ENCODE assay signal across 17 cellular contexts in genomic region chr5:79932510-79933504, GRCh38. TPM values are rescaled to one million over a fixed set of nuclear protein-coding genes. Genes with fewer than 3 reads are reported as not detected.
DNase-seq lines count a peak whose midpoint lies in the region; ATAC-seq and TF ChIP-seq lines count a peak whose summit lies in the region.
"Had no signal": no experiment of that assay in that cellular context is flagged by ENCODE, and none has a peak within 500 bp of the region (broad histone marks: within the 10 kb centered on the region; RNA-seq: fewer than 3 reads in every experiment).

No MANE protein-coding gene starts in this region.

- peaks cover 6% of the 10 kb centered on the region for H3K4me1 ChIP-seq in left ventricle myocardium inferior
- H3K4me1 ChIP-seq in lower lobe of right lung, result no peaks in the 10 kb centered on the region
- no peaks in the 10 kb centered on the region for H3K4me1 ChIP-seq in upper lobe of left lung
- H3K4me1 ChIP-seq: upper lobe of right lung had no signal

- intact Hi-C loops in left ventricle myocardium inferior (cut with micrococcal nuclease) (no loop called here), lower lobe of right lung (cut with DNase I) (no loop called here)

- ATAC-seq in lower lobe of right lung, result no peak
- ATAC-seq in upper lobe of left lung (ENCODE audit: low FRiP score in 2 of 2), result no peak
- ATAC-seq: activated CD4-positive, alpha-beta T cell treated with anti-CD3 and anti-CD28 coated beads for 36 hours; activated CD8-positive, alpha-beta memory T cell treated with anti-CD3 and anti-CD28 coated beads, Interleukin-2, amount 10 ng/mL, durations not matched to agents 7 days and 5 days; activated naive CD4-positive, alpha-beta T cell treated with anti-CD3 and anti-CD28 coated beads, Interleukin-2, amount 50 U/mL, for 72 hours; stimulated activated naive CD8-positive, alpha-beta T cell treated with anti-CD3 and anti-CD28 coated beads, Interleukin-15, amount 100 ng/mL, for 72 hours; upper lobe of right lung had no signal

- no peak for TF ChIP-seq POLR2A in upper lobe of left lung (IDR thresholded peaks at IDR 0.05)

- DNase-seq in AG08395 (ENCODE audit: low spot score) (peak; percentile 84), AG20443 (ENCODE audit: low spot score) (peak; percentile 90), NCI-H2171 treated with DMSO at 0.1 percent for 48 hours (lab: John Stamatoyannopoulos, UW) (peak; percentile 70), left ventricle myocardium inferior (no peak), lower lobe of right lung (no peak), upper lobe of left lung (no peak)
- DNase-seq in activated CD4-positive, alpha-beta T cell treated with anti-CD3 and anti-CD28 coated beads, Interleukin-2, amount 50 U/mL, for 48 hours, result no peak
- DNase-seq: activated CD4-positive, alpha-beta T cell treated with anti-CD3 and anti-CD28 coated beads for 36 hours; activated CD8-positive, alpha-beta memory T cell treated with anti-CD3 and anti-CD28 coated beads, Interleukin-2, amount 10 ng/mL, durations not matched to agents 7 days and 5 days; CD8-positive, alpha-beta memory T cell; cerebellar nuclear complex; DND-41; NCI-H1092 treated with DMSO at 0.1 percent for 48 hours; NCI-H2029 treated with DMSO at 0.1 percent for 48 hours; stimulated activated naive CD8-positive, alpha-beta T cell treated with anti-CD3 and anti-CD28 coated beads, Interleukin-15, amount 100 ng/mL, for 72 hours; upper lobe of right lung had no signal

- TF ChIP-seq CTCF in left ventricle myocardium inferior (IDR thresholded peaks at IDR 0.05; ENCODE audit: borderline replicate concordance), result no peak
- no peak for TF ChIP-seq CTCF in lower lobe of right lung (IDR thresholded peaks at IDR 0.05)
- no peak for TF ChIP-seq CTCF in upper lobe of left lung (IDR thresholded peaks at IDR 0.05)

- peak overlapping the region; percentile 19 for H3K27ac ChIP-seq in left ventricle myocardium inferior (replicated peaks)
- no peak overlapping the region for H3K27ac ChIP-seq in lower lobe of right lung
- no peak overlapping the region for H3K27ac ChIP-seq in upper lobe of left lung
- H3K27ac ChIP-seq: upper lobe of right lung had no signal

- H3K27me3 ChIP-seq in left ventricle myocardium inferior (ENCODE audit: low read depth) (no peaks in the 10 kb centered on the region), lower lobe of right lung (ENCODE audit: low read depth) (no peaks in the 10 kb centered on the region), upper lobe of left lung (no peaks in the 10 kb centered on the region)
- H3K27me3 ChIP-seq: upper lobe of right lung had no signal

- TF ChIP-seq EP300 in upper lobe of left lung (IDR thresholded peaks at IDR 0.05), result no peak

- H3K4me3 ChIP-seq in left ventricle myocardium inferior (no peak overlapping the region), lower lobe of right lung (no peak overlapping the region), upper lobe of left lung (no peak overlapping the region)
- H3K4me3 ChIP-seq: upper lobe of right lung had no signal

- H3K36me3 ChIP-seq in left ventricle myocardium inferior, result no peaks in the 10 kb centered on the region
- H3K36me3 ChIP-seq in lower lobe of right lung, result no peaks in the 10 kb centered on the region
- H3K36me3 ChIP-seq in upper lobe of left lung, result no peaks in the 10 kb centered on the region
- H3K36me3 ChIP-seq: upper lobe of right lung had no signal

- 80 to 84% methylated on average over 9 to 10 of the region's 10 CpGs for WGBS in upper lobe of left lung, 2 donors

- no peaks in the 10 kb centered on the region for H3K9me3 ChIP-seq in left ventricle myocardium inferior (replicated peaks)
- peaks cover 4% of the 10 kb centered on the region for H3K9me3 ChIP-seq in lower lobe of right lung
- H3K9me3 ChIP-seq in upper lobe of left lung, result no peaks in the 10 kb centered on the region
- H3K9me3 ChIP-seq: upper lobe of right lung had no signal

RNA-seq across cellular contexts. Expression of gene MTX3, which starts 58.3 kb away (rescaled TPM):
- 10.4 TPM for total RNA-seq in left ventricle myocardium inferior
- 13.5 TPM for total RNA-seq in lower lobe of right lung
- 10 to 100 TPM in 4 of 6 donors, 1 to 10 TPM in 2; 3.1 to 17.0 (median 10.6) TPM for total RNA-seq in upper lobe of left lung

Comparison
In these comparisons a context has a peak if more than half of its experiments do, and no peak if none do; other contexts are left out.
1. DNase-seq: peak in AG08395 (single experiment), AG20443 (single experiment) and NCI-H2171 treated with DMSO at 0.1 percent for 48 hours (single experiment); none in left ventricle myocardium inferior (single experiment), lower lobe of right lung (single experiment), activated CD4-positive, alpha-beta T cell treated with anti-CD3 and anti-CD28 coated beads, Interleukin-2, amount 50 U/mL, for 48 hours (0 of 2) and upper lobe of left lung (0 of 2).